In genomic region chr4:40228497-40229365, GRCh38 we compare ENCODE assay signal across 9 cellular contexts. TPM values are rescaled to one million over a fixed set of nuclear protein-coding genes. Genes with fewer than 3 reads are reported as not detected.
DNase-seq lines count a peak whose midpoint lies in the region; ATAC-seq and TF ChIP-seq lines count a peak whose summit lies in the region.
"Had no signal": no experiment of that assay in that cellular context is flagged by ENCODE, and none has a peak within 500 bp of the region (broad histone marks: within the 10 kb centered on the region; RNA-seq: fewer than 3 reads in every experiment).

No MANE protein-coding gene starts in this region.

- no peaks in the 10 kb centered on the region for H3K9me3 ChIP-seq in right atrium auricular region
- H3K9me3 ChIP-seq: BLaER1 had no signal

- H3K27ac ChIP-seq in right atrium auricular region, result no peak overlapping the region
- H3K27ac ChIP-seq: BLaER1 had no signal

- no peaks in the 10 kb centered on the region for H3K9me3 Mint-ChIP-seq in immature natural killer cell

- no peak for DNase-seq in activated CD4-positive, CD25-positive, alpha-beta regulatory T cell treated with anti-CD3 and anti-CD28 coated beads, Interleukin-2, amount 50 U/mL, for 72 hours
- DNase-seq in HCEC 1CT (peak; percentile 1), RPMI7951 (ENCODE audit: low read depth) (peak; percentile 27), immature natural killer cell (no peak), NCI-H1930 (lab: John Stamatoyannopoulos, UW) (no peak), right atrium auricular region (ENCODE audit: low spot score) (no peak), UCSD-AML1 (lab: John Stamatoyannopoulos, UW; ENCODE audit: unreplicated experiment) (no peak)

- ATAC-seq in activated CD4-positive, CD25-positive, alpha-beta regulatory T cell treated with anti-CD3 and anti-CD28 coated beads, Interleukin-2, amount 50 U/mL, for 24 hours, result peak; percentile 29 to 40

- H3K36me3 Mint-ChIP-seq in immature natural killer cell, result peaks cover 3 to 19% (median 12%) of the 10 kb centered on the region in 3 donors

- TF ChIP-seq CTCF in right atrium auricular region (IDR thresholded peaks at IDR 0.05), result no peak

- H3K27me3 Mint-ChIP-seq in immature natural killer cell (ENCODE audit: low read depth in 3 of 3), result peaks cover 0 to 18% (median 6%) of the 10 kb centered on the region in 3 donors

- peak overlapping the region; percentile 22 to 70 (median 33) for H3K4me3 Mint-ChIP-seq in immature natural killer cell

- peaks cover 78 to 97% of the 10 kb centered on the region in 2 donors for H3K4me1 Mint-ChIP-seq in immature natural killer cell

- no peaks in the 10 kb centered on the region for H3K27me3 ChIP-seq in right atrium auricular region
- H3K27me3 ChIP-seq: BLaER1 had no signal

- peak overlapping the region; percentile 51 to 91 (median 78) for H3K27ac Mint-ChIP-seq in immature natural killer cell

- no peak overlapping the region for H3K4me3 ChIP-seq in right atrium auricular region
- H3K4me3 ChIP-seq: BLaER1 had no signal

- no peaks in the 10 kb centered on the region for H3K36me3 ChIP-seq in right atrium auricular region

- no peaks in the 10 kb centered on the region for H3K4me1 ChIP-seq in right atrium auricular region

RNA-seq across cellular contexts. Expression of gene RHOH, which starts 31.9 kb away (rescaled TPM):
- total RNA-seq in RPMI7951 (2014; rRNA removed; shearing (Covaris generic)), result not detected in 2 replicates
- polyA plus RNA-seq in immature natural killer cell, result 10 to 100 TPM; 82.0 to 97.6 (median 97.3) TPM
- total RNA-seq in right atrium auricular region, result 1 to 10 TPM in 1 of 2 donors, under 1 TPM in 1; 0.47 to 1.2 TPM

Comparison
In these comparisons a context has a peak if more than half of its experiments do, and no peak if none do; other contexts are left out.
1. DNase-seq: peak in HCEC 1CT (single experiment) and RPMI7951 (single experiment); none in activated CD4-positive, CD25-positive, alpha-beta regulatory T cell treated with anti-CD3 and anti-CD28 coated beads, Interleukin-2, amount 50 U/mL, for 72 hours (single experiment), immature natural killer cell (0 of 3), NCI-H1930 (0 of 2), right atrium auricular region (single experiment) and UCSD-AML1 (single experiment).